In the genomic region with DNA sequence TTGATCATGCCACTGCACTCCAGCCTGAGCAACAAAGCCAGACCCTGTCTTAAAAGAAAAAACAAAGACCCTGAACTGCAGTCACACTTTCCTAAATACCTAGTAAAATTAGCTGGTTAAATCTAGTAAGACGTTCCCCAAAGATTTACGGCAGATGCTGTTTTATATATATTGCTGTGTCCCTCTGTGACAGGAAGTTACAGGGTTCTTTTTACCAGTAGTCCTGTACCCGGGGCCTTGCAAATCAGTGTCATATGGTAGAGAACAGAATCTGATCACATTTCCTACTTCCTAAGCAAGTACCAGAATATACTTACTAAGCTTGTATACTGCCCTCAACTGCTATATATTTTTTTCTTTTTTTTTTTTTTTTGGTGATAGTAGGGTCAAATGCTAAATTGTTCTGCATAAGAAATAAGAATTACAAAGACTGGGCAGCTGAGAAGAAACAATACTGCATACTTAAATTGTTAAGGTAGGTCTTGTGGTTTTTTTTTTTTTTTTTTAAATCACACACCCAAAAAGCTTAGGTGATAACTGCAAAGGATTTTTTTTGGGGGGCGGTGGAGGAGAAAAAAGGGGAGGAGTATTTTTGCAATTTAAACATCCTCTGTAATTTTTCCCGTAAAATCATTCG, we compare ENCODE assay signal across 17 cellular contexts. TPM values are rescaled to one million over a fixed set of nuclear protein-coding genes. Genes with fewer than 3 reads are reported as not detected.
DNase-seq lines count a peak whose midpoint lies in the region; ATAC-seq and TF ChIP-seq lines count a peak whose summit lies in the region.
"Had no signal": no experiment of that assay in that cellular context is flagged by ENCODE, and none has a peak within 500 bp of the region (broad histone marks: within the 10 kb centered on the region; RNA-seq: fewer than 3 reads in every experiment).

No MANE protein-coding gene starts in this region.

- no TSS peak for BruUV-seq in PC-3 (replicated peaks; lab: Mats Ljungman, UMichigan)

- ATAC-seq in PC-3 (no peak), GM21423 (IDR thresholded peaks at IDR 0.05; ENCODE audit: unreplicated experiment) (no peak)
- ATAC-seq: A549; stimulated activated naive B cell treated with anti-CD40 and anti-IgM and Interleukin-4, amounts not matched to agents 10 μg/mL and 1 μg/mL and 100 μg/mL, for 72 hours had no signal

- no peak overlapping the region for H3K4me3 ChIP-seq in PC-3 (ENCODE audit: low read length)
- no peak overlapping the region for H3K4me3 ChIP-seq in dorsolateral prefrontal cortex
- no peak overlapping the region for H3K4me3 ChIP-seq in spleen
- H3K4me3 ChIP-seq: A549, SJSA1 had no signal

- peaks cover 26% of the 10 kb centered on the region for H3K79me2 ChIP-seq in PC-3 (ENCODE audit: low read length)

- peaks cover 4% of the 10 kb centered on the region; the same call in 1 of the 2 replicates for H4K20me1 ChIP-seq in PC-3 (ENCODE audit: low read length)

- peaks cover 12% of the 10 kb centered on the region for H3F3A ChIP-seq in PC-3 (ENCODE audit: low read length, unreplicated experiment)

- POLR2A ChIA-PET in PC-3 (lab: Charles Lee; ENCODE audit: unreplicated experiment): no interaction called here

- intact Hi-C loops in PC-3 (cut with micrococcal nuclease): loop anchor here (10.0 kb wide), 1 partner anchor 108 kb away; no protein-coding TSS in a partner anchor
- intact Hi-C loops in dorsolateral prefrontal cortex (cut with DNase I): loop anchor here (10.0 kb wide), 3 partner anchors 118 to 358 kb away; no protein-coding TSS in a partner anchor
- intact Hi-C loops in spleen (cut with DNase I; ENCODE audit: low total_unique reads): no loop called here

- TF ChIP-seq POLR2A in spleen (IDR thresholded peaks at IDR 0.05): no peak

- peak overlapping the region; percentile 19; the same call in 1 of the 2 replicates for H3K4me2 ChIP-seq in PC-3 (ENCODE audit: low read length)
- H3K4me2 ChIP-seq: A549 had no signal

- 53 to 73% (median 65%) methylated on average over 6 of the region's 6 CpGs for WGBS in spleen, 5 donors

- H3K4me1 ChIP-seq in PC-3 (ENCODE audit: insufficient read depth, low read length) (peaks cover 51% of the 10 kb centered on the region), spleen (peaks cover 19 to 73% (median 45%) of the 10 kb centered on the region in 6 donors)

- CTCF ChIA-PET in PC-3 (lab: Charles Lee): no interaction called here

- H3K27me3 ChIP-seq in PC-3 (ENCODE audit: low read length) (no peaks in the 10 kb centered on the region), dorsolateral prefrontal cortex (no peaks in the 10 kb centered on the region), spleen (replicated peaks in 1 of 7) (no peaks in the 10 kb centered on the region)
- H3K27me3 ChIP-seq: SJSA1 had no signal

- no peaks in the 10 kb centered on the region; the same call in 1 of the 2 replicates for H3K36me3 ChIP-seq in PC-3 (ENCODE audit: low read depth, low read length)
- peaks cover 0 to 20% (median 4%) of the 10 kb centered on the region in 6 donors for H3K36me3 ChIP-seq in spleen

- no peak overlapping the region for H2AFZ ChIP-seq in PC-3 (ENCODE audit: low read length)

- no peaks in the 10 kb centered on the region for H3K9me3 ChIP-seq in PC-3 (ENCODE audit: low read length)
- no peaks in the 10 kb centered on the region for H3K9me3 ChIP-seq in spleen
- H3K9me3 ChIP-seq: A549, SJSA1 had no signal

- no peak overlapping the region for H3K9ac ChIP-seq in PC-3 (ENCODE audit: low read length)

- DNase-seq in DMS 273 (lab: John Stamatoyannopoulos, UW; ENCODE audit: unreplicated experiment) (peak; percentile 39), DMS 273 treated with DMSO at 0.1 percent for 48 hours (lab: John Stamatoyannopoulos, UW) (no peak), PC-3 (no peak), dorsolateral prefrontal cortex (no peak), spleen (no peak), COR-L47 (lab: John Stamatoyannopoulos, UW) (no peak), NCI-H1436 treated with DMSO at 0.1 percent for 48 hours (lab: John Stamatoyannopoulos, UW) (no peak)
- DNase-seq: activated CD4-positive, CD25-positive, alpha-beta regulatory T cell; activated naive CD4-positive, alpha-beta T cell treated with anti-CD3 and anti-CD28 coated beads for 36 hours; cortex of kidney; foreskin fibroblast; kidney; NCI-H524 treated with DMSO at 0.1 percent for 48 hours; stimulated activated naive B cell treated with anti-CD40 and anti-IgM and Interleukin-4, amounts not matched to agents 10 μg/mL and 1 μg/mL and 100 μg/mL, for 72 hours had no signal

- TF ChIP-seq CTCF in PC-3 (conservative IDR thresholded peaks at IDR 0.05; ENCODE audit: low read depth, low read length): no peak
- TF ChIP-seq CTCF in dorsolateral prefrontal cortex (IDR thresholded peaks at IDR 0.05 in 54 of 56, conservative IDR thresholded peaks at IDR 0.05 in 2 of 56; ENCODE audit: low read depth in 1 of 56, partially characterized antibody in 56 of 56): no peak
- no peak for TF ChIP-seq CTCF in spleen (IDR thresholded peaks at IDR 0.05 in 8 of 11, conservative IDR thresholded peaks at IDR 0.05 in 3 of 11)

- H3K27ac ChIP-seq in PC-3 (ENCODE audit: low read length) (peak overlapping the region; percentile 41), dorsolateral prefrontal cortex (peak overlapping the region in 34 of 59 donors; percentile 6 to 100 (median 94)), spleen (peak overlapping the region in 7 of 8 donors; percentile 14 to 98 (median 53))
- H3K27ac ChIP-seq: A549, SJSA1 had no signal

- no peaks in the 10 kb centered on the region for H3K9me2 ChIP-seq in PC-3 (replicated peaks; ENCODE audit: low read length)

RNA-seq across cellular contexts. Expression of a gene that starts 27.3 kb away (rescaled TPM):
- 21.8 and 27.4 TPM in 2 replicates for total RNA-seq in PC-3 (2014; rRNA removed)
- 100 to 1,000 TPM; 106 to 165 (median 137) TPM for total RNA-seq in dorsolateral prefrontal cortex
- total RNA-seq in spleen: 100 to 1,000 TPM; 132 to 215 (median 140) TPM
- 10 to 100 TPM; 11.5 to 20.4 (median 14.5) TPM for polyA plus RNA-seq in spleen

Comparison
In these comparisons a context has a peak if more than half of its experiments do, and no peak if none do; other contexts are left out.
1. H3K27ac ChIP-seq: peak in every context shown above with its lines; median percentile 94 in dorsolateral prefrontal cortex; 53 in spleen; 41 in PC-3.